Comparison of ENCODE assay signal across 16 cellular contexts in the genomic region with DNA sequence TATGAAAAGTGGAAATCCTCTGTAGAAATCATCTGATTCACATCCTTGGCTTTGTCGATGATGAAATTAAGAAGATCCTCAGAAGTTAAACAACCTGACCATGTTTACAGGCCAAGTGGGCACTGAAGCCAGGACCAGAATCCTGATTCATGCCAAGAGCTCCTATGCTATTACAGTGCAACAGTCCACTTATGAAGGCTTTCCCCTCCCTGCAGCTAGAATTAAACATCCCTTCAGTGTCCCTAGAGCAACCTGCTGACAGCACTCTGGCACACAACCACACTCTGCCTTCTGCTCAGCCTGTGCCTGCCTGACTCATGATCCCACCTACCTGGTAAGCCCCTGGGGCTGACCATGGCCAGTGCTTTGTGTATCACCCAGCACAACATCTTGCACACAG. TPM values are rescaled to one million over a fixed set of nuclear protein-coding genes. Genes with fewer than 3 reads are reported as not detected.
DNase-seq lines count a peak whose midpoint lies in the region.
"Had no signal": no experiment of that assay in that cellular context is flagged by ENCODE, and none has a peak within 500 bp of the region (broad histone marks: within the 10 kb centered on the region; RNA-seq: fewer than 3 reads in every experiment).

No MANE protein-coding gene starts in this region.

- DNase-seq in H4 (ENCODE audit: low spot score) (peak; percentile 38), SK-N-MC (ENCODE audit: low read depth, low spot score) (no peak), fibroblast of the conjunctiva (ENCODE audit: low read depth) (peak; percentile 21), skeletal muscle cell (ENCODE audit: low read depth) (peak; percentile 45), NCI-H524 (lab: John Stamatoyannopoulos, UW) (no peak), NCI-H1930 (lab: John Stamatoyannopoulos, UW) (no peak), kidney glomerular epithelial cell (lab: John Stamatoyannopoulos, UW) (no peak)
- no peak for DNase-seq in activated effector memory CD4-positive, alpha-beta T cell treated with Interleukin-2 at 50 U/mL for 16 hours
- DNase-seq: activated CD4-positive, CD25-positive, alpha-beta regulatory T cell treated with anti-CD3 and anti-CD28 coated beads, Interleukin-2, amount 50 U/mL, for 72 hours; activated T-cell treated with anti-CD3 and anti-CD28 coated beads, Interleukin-2, amount 50 U/mL, for 72 hours; body of pancreas; DMS79 treated with DMSO at 0.1 percent for 48 hours; NCI-H2107; stimulated activated CD4-positive, alpha-beta T cell treated with anti-CD3 and anti-CD28 coated beads, Interleukin-4, amount 100 ng/mL, for 4 hours had no signal

- H3K27ac ChIP-seq in SK-N-MC = peak overlapping the region; percentile 94
- H3K27ac ChIP-seq: body of pancreas, parathyroid adenoma had no signal

- H3K4me3 ChIP-seq in SK-N-MC = peak overlapping the region; percentile 71
- H3K4me3 ChIP-seq in skeletal muscle cell (ENCODE audit: low read depth, low read length) = no peak overlapping the region
- H3K4me3 ChIP-seq: body of pancreas, lung had no signal

- no peaks in the 10 kb centered on the region for H3K9me3 ChIP-seq in SK-N-MC (ENCODE audit: low read depth, low read length)
- H3K9me3 ChIP-seq: body of pancreas had no signal

- H3K9ac ChIP-seq in SK-N-MC (ENCODE audit: insufficient read length) = peak overlapping the region; percentile 38
- H3K9ac ChIP-seq: parathyroid adenoma had no signal

- peaks cover 23% of the 10 kb centered on the region for H3K36me3 ChIP-seq in SK-N-MC (ENCODE audit: insufficient read depth, low read length)

RNA-seq across cellular contexts. Expression of a gene that starts 33.8 kb away (rescaled TPM):
- total RNA-seq in H4 (2014; rRNA removed; shearing (Covaris generic)) = 11.6 and 14.4 TPM in 2 replicates

Comparison
In these comparisons a context has a peak if more than half of its experiments do, and no peak if none do; other contexts are left out.
1. DNase-seq: peak in H4 (single experiment), fibroblast of the conjunctiva (single experiment) and skeletal muscle cell (single experiment); none in SK-N-MC (single experiment), NCI-H524 (0 of 2), NCI-H1930 (0 of 2), activated effector memory CD4-positive, alpha-beta T cell treated with Interleukin-2 at 50 U/mL for 16 hours (single experiment) and kidney glomerular epithelial cell (single experiment).